11 cellular contexts compared by ENCODE assay signal in genomic region chr7:134905375-134905774, GRCh38.
DNase-seq lines count a peak whose midpoint lies in the region; ATAC-seq, FAIRE-seq and TF ChIP-seq lines count a peak whose summit lies in the region.
"Had no signal": no experiment of that assay in that cellular context is flagged by ENCODE, and none has a peak within 500 bp of the region (broad histone marks: within the 10 kb centered on the region; RNA-seq: fewer than 3 reads in every experiment).

No MANE protein-coding gene starts in this region.

- WGBS in HepG2 (ENCODE audit: low lambda C conversion rate) = 94% methylated on average over 2 of the region's 2 CpGs

- H3K27ac Mint-ChIP-seq in chondrocyte (ENCODE audit: unreplicated experiment) (peak overlapping the region; percentile 88), type B pancreatic cell (peak overlapping the region; percentile 74)
- no peak overlapping the region for H3K27ac Mint-ChIP-seq in effector memory CD8-positive, alpha-beta T cell

- CTCF ChIA-PET in HepG2 (lab: Yijun Ruan, JAX; ENCODE audit: low intra/inter-chr PET ratio, low total read pairs) = no interaction called here

- H3K27me3 Mint-ChIP-seq in chondrocyte (ENCODE audit: low read depth) (no peaks in the 10 kb centered on the region), type B pancreatic cell (no peaks in the 10 kb centered on the region)
- H3K27me3 Mint-ChIP-seq in effector memory CD8-positive, alpha-beta T cell = peaks cover 0 to 13% of the 10 kb centered on the region in 2 donors

- H3K4me3 Mint-ChIP-seq in chondrocyte (ENCODE audit: unreplicated experiment) (no peak overlapping the region), type B pancreatic cell (no peak overlapping the region)
- no peak overlapping the region for H3K4me3 Mint-ChIP-seq in effector memory CD8-positive, alpha-beta T cell

- H3K9me3 Mint-ChIP-seq in chondrocyte (ENCODE audit: low read depth) (no peaks in the 10 kb centered on the region), type B pancreatic cell (peaks cover 6% of the 10 kb centered on the region)
- H3K9me3 Mint-ChIP-seq in effector memory CD8-positive, alpha-beta T cell = no peaks in the 10 kb centered on the region

- in situ Hi-C loops in HepG2 (cut with HindIII; ENCODE audit: extremely low pct_ligation_motif_present, low pct_unique_long_range_greater_than_20kb) = no loop called here

- DNase-seq in HFF-Myc (ENCODE audit: extremely low read depth, low read depth) (peak; percentile 78), chondrocyte (ENCODE audit: low spot score) (no peak), HepG2 (ENCODE audit: low spot score) (no peak), type B pancreatic cell (ENCODE audit: extremely low spot score, unreplicated experiment) (no peak)
- DNase-seq in effector memory CD8-positive, alpha-beta T cell = no peak
- DNase-seq in stimulated activated CD4-positive, alpha-beta T cell treated with anti-CD3 and anti-CD28 coated beads, Interleukin-2, amount 100 ng/mL, for 24 hours = no peak
- DNase-seq: hippocampal formation, NCI-H1092 had no signal

- no peak overlapping the region for H3K4me3 ChIP-seq in HFF-Myc (replicated peaks; ENCODE audit: low read depth, low read length)
- H3K4me3 ChIP-seq in HepG2 (replicated peaks in 1 of 3; ENCODE audit: insufficient read depth in 1 of 3, low read depth in 2 of 3, low read length in 3 of 3) = no peak overlapping the region

- no peaks in the 10 kb centered on the region for H3K9me3 ChIP-seq in HepG2 (ENCODE audit: low read length)

- peaks cover 94% of the 10 kb centered on the region for H3K4me1 Mint-ChIP-seq in chondrocyte (ENCODE audit: low read depth)
- H3K4me1 Mint-ChIP-seq in type B pancreatic cell (ENCODE audit: unreplicated experiment) = peaks cover 43% of the 10 kb centered on the region
- no peaks in the 10 kb centered on the region for H3K4me1 Mint-ChIP-seq in effector memory CD8-positive, alpha-beta T cell (ENCODE audit: low read depth in 2 of 2)

- H3K9ac ChIP-seq in HepG2 (ENCODE audit: insufficient read depth, low read depth, low read length) = no peak overlapping the region

- no peak overlapping the region for H3K4me2 ChIP-seq in HepG2 (ENCODE audit: low read depth, low read length)

- FAIRE-seq in HepG2 (lab: Jason Lieb, UNC) = no peak
- FAIRE-seq: GM18507 had no signal

- no peaks in the 10 kb centered on the region for H4K20me1 ChIP-seq in HepG2 (ENCODE audit: insufficient read depth, low read length)

- TF ChIP-seq CTCF in HFF-Myc (IDR thresholded peaks at IDR 0.05; ENCODE audit: low read depth, low read length, missing control alignments) (peak; percentile 37), chondrocyte (IDR thresholded peaks at IDR 0.05) (peak; percentile 59), HepG2 (CRISPR knock-in tag; IDR thresholded peaks at IDR 0.05) (no peak), type B pancreatic cell (conservative IDR thresholded peaks at IDR 0.05) (no peak)

- ATAC-seq in HepG2 (no peak), GM21576 (IDR thresholded peaks at IDR 0.05; ENCODE audit: unreplicated experiment) (no peak), HG03280 (IDR thresholded peaks at IDR 0.05; ENCODE audit: unreplicated experiment) (no peak)
- no peak for ATAC-seq in effector memory CD8-positive, alpha-beta T cell (replicated peaks)

- H3K27me3 ChIP-seq in HepG2 (ENCODE audit: control insufficient read depth in 1 of 2, insufficient read depth in 2 of 2, low read length in 2 of 2) = no peaks in the 10 kb centered on the region

- H2AFZ ChIP-seq in HepG2 (ENCODE audit: low read length) = no peak overlapping the region

- BruUV-seq in HepG2 (replicated peaks; lab: Mats Ljungman, UMichigan) = no TSS peak

- H3K79me2 ChIP-seq in HepG2 (ENCODE audit: insufficient read depth, low read length) = peaks cover 96% of the 10 kb centered on the region

- TF ChIP-seq EP300 in HepG2 (IDR thresholded peaks at IDR 0.05; ENCODE audit: low read depth in 2 of 2, low read length in 2 of 2) = no peak
- TF ChIP-seq EP300 in HepG2 (CRISPR knock-in tag; IDR thresholded peaks at IDR 0.05; ENCODE audit: borderline replicate concordance) = no peak

- H3K4me1 ChIP-seq in HepG2 (ENCODE audit: insufficient read depth, low read length) = peaks cover 79% of the 10 kb centered on the region

- peaks cover 45% of the 10 kb centered on the region for H3K36me3 Mint-ChIP-seq in chondrocyte (ENCODE audit: low read depth)
- peaks cover 41% of the 10 kb centered on the region for H3K36me3 Mint-ChIP-seq in type B pancreatic cell
- no peaks in the 10 kb centered on the region for H3K36me3 Mint-ChIP-seq in effector memory CD8-positive, alpha-beta T cell (ENCODE audit: insufficient read depth)

- POLR2A ChIA-PET in HepG2 (lab: Yijun Ruan, JAX) = interaction anchor here (1.5 kb wide), 1 partner anchor 12 kb away, joined by 6 read pairs; no protein-coding TSS in a partner anchor

- no peak for TF ChIP-seq RAD21 in HepG2 (CRISPR knock-in tag; IDR thresholded peaks at IDR 0.05)

- H3K27ac ChIP-seq in HepG2 (ENCODE audit: extremely low read length, insufficient read depth, low read length) = no peak overlapping the region

- intact Hi-C loops in HepG2 (cut with micrococcal nuclease; ENCODE audit: unreplicated experiment) = no loop called here

- 0 out of 5 replicates have a peak, but pooled peaks cover 0 to 5% of the 10 kb centered on the region in 2 experiments for H3K36me3 ChIP-seq in HepG2 (replicated peaks in 1 of 2; ENCODE audit: control insufficient read depth in 1 of 2, insufficient read depth in 2 of 2, low read length in 2 of 2)

- no peak for TF ChIP-seq POLR2A in HepG2 (IDR thresholded peaks at IDR 0.05; ENCODE audit: insufficient read depth in 1 of 2, low read depth in 2 of 2, low read length in 2 of 2)

TF ChIP-seq in HepG2, 621 proteins besides CTCF, POLR2A, EP300 and RAD21:
- TF ChIP-seq ZNF317 (CRISPR knock-in tag; IDR thresholded peaks at IDR 0.05) (no peak), CREB1 (IDR thresholded peaks at IDR 0.05) (no peak), CREB1 (CRISPR knock-in tag; IDR thresholded peaks at IDR 0.05) (0 out of 2 replicates have a peak, but pooled peaks have one; percentile 15), ZBTB33 (CRISPR knock-in tag; IDR thresholded peaks at IDR 0.05) (peak; percentile 80; the same call in 1 of the 2 replicates)

Comparison
In these comparisons a context has a peak if more than half of its experiments do, and no peak if none do; other contexts are left out.
1. CTCF ChIP-seq: peak in HFF-Myc (single experiment) and chondrocyte (single experiment); none in HepG2 (single experiment) and type B pancreatic cell (single experiment).
2. H3K27ac Mint-ChIP-seq: peak in chondrocyte (single experiment) and type B pancreatic cell (single experiment); none in effector memory CD8-positive, alpha-beta T cell (0 of 2).